8 cellular contexts compared by ENCODE assay signal in the genomic region with DNA sequence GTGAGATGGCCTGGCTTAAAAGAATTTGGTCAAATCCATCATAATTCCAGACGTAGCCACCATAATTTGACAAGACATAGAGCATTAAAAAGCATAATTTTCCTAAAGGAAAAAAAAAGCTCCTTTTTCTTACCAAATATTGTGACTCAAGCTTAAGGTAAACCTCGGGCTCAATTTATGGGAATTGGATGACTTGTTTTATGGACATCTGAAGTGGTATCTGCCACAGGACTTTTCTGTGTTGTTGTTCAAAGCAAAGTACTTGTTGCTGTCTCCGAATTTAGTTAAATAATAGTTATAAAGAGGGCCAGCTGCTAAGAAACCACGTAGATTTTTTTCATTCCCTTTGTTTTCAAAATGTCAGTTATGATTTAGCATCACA. TPM values are rescaled to one million over a fixed set of nuclear protein-coding genes. Genes with fewer than 3 reads are reported as not detected.
A peak's percentile ranks its signal among the peaks of the same experiment; 100 is the strongest.
DNase-seq lines count a peak whose midpoint lies in the region; ATAC-seq, FAIRE-seq and TF ChIP-seq lines count a peak whose summit lies in the region.

No MANE protein-coding gene starts in this region.

- peaks cover 12% of the 10 kb centered on the region for H3F3A ChIP-seq in MM.1S (ENCODE audit: insufficient read depth, low read length)

- no peak for TF ChIP-seq CTCF in CD8-positive, alpha-beta T cell (IDR thresholded peaks at IDR 0.05)
- TF ChIP-seq CTCF in MM.1S (IDR thresholded peaks at IDR 0.05; ENCODE audit: low read length) (no peak), H1 (IDR thresholded peaks at IDR 0.05; ENCODE audit: control extremely low read depth in 1 of 3, insufficient read depth in 1 of 3, low read depth in 1 of 3, low read length in 3 of 3) (no peak)

- H4K91ac ChIP-seq in H1 (replicated peaks; ENCODE audit: insufficient read length, low read length), result no peak overlapping the region
- H4K91ac ChIP-seq in neuronal stem cell (ENCODE audit: low read depth, low read length, poor library complexity), result no peak overlapping the region

- no peak overlapping the region for H3K23ac ChIP-seq in H1 (ENCODE audit: insufficient read length)
- H3K23ac ChIP-seq in neuronal stem cell (ENCODE audit: low read depth, low read length, poor library complexity), result no peak overlapping the region

- intact Hi-C loops in CD8-positive, alpha-beta T cell (cut with DNase I, micrococcal nuclease), result loop anchor here in 1 of 2 experiments (2.0 kb wide), 1 partner anchor 80 kb away; no protein-coding TSS in a partner anchor

- no peaks in the 10 kb centered on the region for H3K27me3 ChIP-seq in CD8-positive, alpha-beta T cell (ENCODE audit: insufficient read depth, low read length)
- H3K27me3 ChIP-seq in MM.1S (replicated peaks; ENCODE audit: insufficient read depth, low read length), result no peaks in the 10 kb centered on the region
- no peaks in the 10 kb centered on the region for H3K27me3 ChIP-seq in H1 (replicated peaks in 1 of 4; ENCODE audit: control insufficient read depth in 3 of 4, extremely low read depth in 1 of 4, insufficient read depth in 3 of 4, low read length in 3 of 4)
- no peaks in the 10 kb centered on the region for H3K27me3 ChIP-seq in neuronal stem cell (ENCODE audit: control insufficient read depth in 3 of 3, insufficient read depth in 3 of 3, low read depth in 1 of 3, low read length in 3 of 3)

- H2AK5ac ChIP-seq in H1 (ENCODE audit: low read depth, low read length) (no peak overlapping the region), neuronal stem cell (ENCODE audit: low read depth, low read length) (no peak overlapping the region)

- no peak overlapping the region for H2BK20ac ChIP-seq in H1 (ENCODE audit: low read length)

- H2BK15ac ChIP-seq in H1 (ENCODE audit: low read length), result no peak overlapping the region
- no peak overlapping the region for H2BK15ac ChIP-seq in neuronal stem cell (ENCODE audit: low read length)

- TF ChIP-seq POLR2A in H1 (IDR thresholded peaks at IDR 0.05; ENCODE audit: control extremely low read depth in 1 of 2, low read depth in 2 of 2, low read length in 2 of 2), result no peak

- peak overlapping the region; percentile 95 for H3K4me3 Mint-ChIP-seq in CD8-positive, alpha-beta T cell

- no peaks in the 10 kb centered on the region for H3K36me3 ChIP-seq in CD8-positive, alpha-beta T cell (ENCODE audit: insufficient read depth, low read length)
- H3K36me3 ChIP-seq in MM.1S (replicated peaks; ENCODE audit: insufficient read depth, low read length) (no peaks in the 10 kb centered on the region), H1 (ENCODE audit: control insufficient read depth in 2 of 4, insufficient read depth in 4 of 4, low read length in 3 of 4) (0 out of 8 replicates have a peak, but pooled peaks cover 0 to 4% (median 0%) of the 10 kb centered on the region in 4 experiments), neuronal stem cell (replicated peaks in 1 of 2; ENCODE audit: control insufficient read depth in 2 of 2, insufficient read depth in 2 of 2, low read length in 2 of 2) (peaks cover 0 to 8% of the 10 kb centered on the region in 2 donors)

- H3K18ac ChIP-seq in H1 (ENCODE audit: extremely low read depth, low read length) (no peak overlapping the region), neuronal stem cell (ENCODE audit: low read length) (no peak overlapping the region)

- 39% methylated on average over 4 of the region's 4 CpGs; no CpG with 5 or more reads in 1 of the 2 experiments for WGBS in H1 (ENCODE audit: extremely low coverage in 1 of 2, insufficient coverage in 1 of 2, insufficient read length in 1 of 2, insufficient replicate concordance in 2 of 2, low coverage in 1 of 2, low lambda C conversion rate in 2 of 2, missing lambda C conversion rate in 1 of 2), 2 experiments
- WGBS in neuronal stem cell (ENCODE audit: extremely low coverage in 2 of 2, insufficient read length in 2 of 2, insufficient replicate concordance in 1 of 2), 2 donors, result no CpG with 5 or more reads among the region's 4 CpGs

- POLR2A ChIA-PET in CD8-positive, alpha-beta T cell (lab: Charles Lee), result interaction anchor here (0.7 to 1.9 kb wide), 2 partner anchors 9 to 28 kb away, joined by 4 to 7 read pairs; no protein-coding TSS in a partner anchor
- POLR2A ChIA-PET in H1 (lab: Charles Lee; ENCODE audit: partially characterized antibody), result no interaction called here

- ATAC-seq in CD8-positive, alpha-beta T cell, result no peak
- no peak for ATAC-seq in GM19452 (IDR thresholded peaks at IDR 0.05; ENCODE audit: unreplicated experiment)

- peak overlapping the region; percentile 86 for H2AFZ ChIP-seq in MM.1S (ENCODE audit: low read length)
- H2AFZ ChIP-seq in H1 (ENCODE audit: low read length), result no peak overlapping the region
- peak overlapping the region; percentile 97 for H2AFZ ChIP-seq in neuronal stem cell (ENCODE audit: low read length)

- H3K9me2 ChIP-seq in MM.1S (replicated peaks; ENCODE audit: insufficient read depth, low read length), result no peaks in the 10 kb centered on the region

- H4K8ac ChIP-seq in H1 (ENCODE audit: extremely low read depth, insufficient read depth, low read length), result no peak overlapping the region
- H4K8ac ChIP-seq in neuronal stem cell (ENCODE audit: low read depth, low read length), result no peak overlapping the region

- H3K4me1 ChIP-seq in CD8-positive, alpha-beta T cell (ENCODE audit: insufficient read depth, low read length), result peaks cover 13% of the 10 kb centered on the region
- H3K4me1 ChIP-seq in MM.1S (ENCODE audit: low read length), result peaks cover 24% of the 10 kb centered on the region; the same call in 1 of the 2 replicates
- peaks cover 3 to 4% (median 3%) of the 10 kb centered on the region in 4 experiments; a peak in 3 of 7 replicates for H3K4me1 ChIP-seq in H1 (replicated peaks in 1 of 4; ENCODE audit: control insufficient read depth in 3 of 4, insufficient read depth in 4 of 4, low read length in 3 of 4)
- peaks cover 0 to 6% of the 10 kb centered on the region in 2 donors for H3K4me1 ChIP-seq in neuronal stem cell (ENCODE audit: control insufficient read depth in 2 of 2, insufficient read depth in 1 of 2, low read depth in 1 of 2, low read length in 2 of 2)

- H3K23me2 ChIP-seq in H1 (ENCODE audit: low read depth, low read length), result no peaks in the 10 kb centered on the region

- H3K4ac ChIP-seq in H1 (replicated peaks; ENCODE audit: insufficient read length, low read depth, low read length), result no peak overlapping the region
- no peak overlapping the region for H3K4ac ChIP-seq in neuronal stem cell (ENCODE audit: low read length)

- no peak for DNase-seq in CD8-positive, alpha-beta T cell
- DNase-seq in MM.1S (no peak), H1 (ENCODE audit: low read depth in 1 of 2, low spot score in 2 of 2) (no peak), neuronal stem cell (ENCODE audit: low spot score) (no peak), urothelium cell line (ENCODE audit: low spot score) (no peak), NCI-H748 treated with DMSO at 0.1 percent for 48 hours (lab: John Stamatoyannopoulos, UW) (no peak), HuH-7.5 (ENCODE audit: low spot score) (no peak)

- H2BK12ac ChIP-seq in H1 (ENCODE audit: low read depth, low read length) (no peak overlapping the region), neuronal stem cell (ENCODE audit: low read length) (no peak overlapping the region)

- no peak overlapping the region for H4K5ac ChIP-seq in H1 (ENCODE audit: insufficient read length, low read depth, low read length)

- no peak overlapping the region for H3K27ac Mint-ChIP-seq in CD8-positive, alpha-beta T cell

- no peak for TF ChIP-seq EP300 in H1 (IDR thresholded peaks at IDR 0.05; ENCODE audit: borderline replicate concordance in 1 of 2, low read depth in 2 of 2, low read length in 2 of 2)

- H3K56ac ChIP-seq in H1 (replicated peaks; ENCODE audit: insufficient read length, low read depth, low read length), result no peak overlapping the region

- peaks cover 2% of the 10 kb centered on the region for H3K27me3 Mint-ChIP-seq in CD8-positive, alpha-beta T cell (ENCODE audit: low read depth)

- H2BK5ac ChIP-seq in H1 (ENCODE audit: low read depth, low read length) (no peak overlapping the region), neuronal stem cell (ENCODE audit: low read length) (no peak overlapping the region)

- peak overlapping the region; percentile 80 for H3K4me2 ChIP-seq in MM.1S (ENCODE audit: low read depth, low read length)
- peak overlapping the region; percentile 75 to 84 for H3K4me2 ChIP-seq in H1 (ENCODE audit: insufficient read depth in 1 of 2, low read depth in 2 of 2, low read length in 2 of 2)
- no peak overlapping the region for H3K4me2 ChIP-seq in neuronal stem cell (ENCODE audit: insufficient read depth, low read length, poor library complexity, severe bottlenecking)

- CTCF ChIA-PET in CD8-positive, alpha-beta T cell (lab: Charles Lee), result no interaction called here
- CTCF ChIA-PET in H1 (lab: Charles Lee; ENCODE audit: partially characterized antibody), result interaction anchor here (1.0 to 2.0 kb wide), 4 partner anchors 8 to 362 kb away, joined by 3 to 4 read pairs (median 3); no protein-coding TSS in a partner anchor

- H4K20me1 ChIP-seq in MM.1S (ENCODE audit: insufficient read depth, low read length) (no peaks in the 10 kb centered on the region), H1 (replicated peaks in 1 of 2; ENCODE audit: control insufficient read depth in 1 of 2, insufficient read depth in 2 of 2, low read length in 2 of 2) (peaks cover 10 to 14% of the 10 kb centered on the region in 2 experiments)

- peaks cover 35% of the 10 kb centered on the region for H3K4me1 Mint-ChIP-seq in CD8-positive, alpha-beta T cell (ENCODE audit: low read depth)

- FAIRE-seq in H1 (lab: Jason Lieb, UNC), result no peak
- no peak for FAIRE-seq in urothelium cell line (lab: Jason Lieb, UNC)

- no peaks in the 10 kb centered on the region for H3K9me3 ChIP-seq in CD8-positive, alpha-beta T cell (ENCODE audit: low read length)
- H3K9me3 ChIP-seq in MM.1S (replicated peaks; ENCODE audit: insufficient read depth, low read length), result no peaks in the 10 kb centered on the region
- H3K9me3 ChIP-seq in H1 (ENCODE audit: insufficient read depth in 2 of 2, low read depth in 1 of 2, low read length in 1 of 2), result no peaks in the 10 kb centered on the region
- H3K9me3 ChIP-seq in neuronal stem cell (replicated peaks in 1 of 2; ENCODE audit: control insufficient read depth in 2 of 2, insufficient read depth in 1 of 2, low read depth in 1 of 2, low read length in 2 of 2), result no peaks in the 10 kb centered on the region

- H3K79me1 ChIP-seq in H1 (ENCODE audit: low read depth, low read length) (peaks cover 9% of the 10 kb centered on the region; the same call in 1 of the 2 replicates), neuronal stem cell (ENCODE audit: low read depth, low read length) (peaks cover 3% of the 10 kb centered on the region)

- H3K27ac ChIP-seq in CD8-positive, alpha-beta T cell (ENCODE audit: low read depth, low read length), result no peak overlapping the region
- H3K27ac ChIP-seq in MM.1S (ENCODE audit: low read length) (no peak overlapping the region), H1 (ENCODE audit: low read depth, low read length) (no peak overlapping the region), neuronal stem cell (replicated peaks; ENCODE audit: low read length) (no peak overlapping the region)

- peaks cover 39% of the 10 kb centered on the region for H3K79me2 ChIP-seq in MM.1S (ENCODE audit: low read length)
- peaks cover 3 to 52% of the 10 kb centered on the region in 2 experiments; a peak in 3 of 4 replicates for H3K79me2 ChIP-seq in H1 (ENCODE audit: control insufficient read depth in 1 of 2, insufficient read depth in 2 of 2, low read length in 2 of 2)

- H3K36me3 Mint-ChIP-seq in CD8-positive, alpha-beta T cell, result peaks cover 5% of the 10 kb centered on the region

- H2BK120ac ChIP-seq in H1 (replicated peaks; ENCODE audit: low read depth, low read length) (no peak overlapping the region), neuronal stem cell (ENCODE audit: low read depth, low read length) (no peak overlapping the region)

- H3K14ac ChIP-seq in H1 (ENCODE audit: insufficient read length) (no peak overlapping the region), neuronal stem cell (ENCODE audit: low read length) (no peak overlapping the region)

- H3K9ac ChIP-seq in MM.1S (ENCODE audit: low read length) (peak overlapping the region; percentile 49; the same call in 1 of the 2 replicates), H1 (replicated peaks in 1 of 4; ENCODE audit: extremely low read depth in 1 of 4, low read depth in 3 of 4, low read length in 3 of 4) (peak overlapping the region; percentile 35 to 71 (median 56); a peak in 6 of 7 replicates), neuronal stem cell (ENCODE audit: low read depth, low read length, poor library complexity) (no peak overlapping the region)

- H3K9me3 Mint-ChIP-seq in CD8-positive, alpha-beta T cell, result no peaks in the 10 kb centered on the region

- no peak for TF ChIP-seq RAD21 in H1 (IDR thresholded peaks at IDR 0.05 in 1 of 2, conservative IDR thresholded peaks at IDR 0.05 in 1 of 2; ENCODE audit: low read depth in 2 of 2, low read length in 2 of 2)

- peak overlapping the region; percentile 69 for H3K4me3 ChIP-seq in CD8-positive, alpha-beta T cell (ENCODE audit: low read depth, low read length)
- H3K4me3 ChIP-seq in MM.1S (ENCODE audit: low read length), result peak overlapping the region; percentile 86
- H3K4me3 ChIP-seq in H1 (ENCODE audit: extremely low read depth in 1 of 4, insufficient read depth in 2 of 4, low read depth in 3 of 4, low read length in 4 of 4), result peak overlapping the region; percentile 81 to 97 (median 88)
- peak overlapping the region; percentile 82 to 95 for H3K4me3 ChIP-seq in neuronal stem cell (ENCODE audit: low read length in 2 of 2)

RNA-seq across cellular contexts. Expression of a gene that starts 1.1 kb away (rescaled TPM):
- under 1 TPM; 0.67 to 0.81 TPM for total RNA-seq in CD8-positive, alpha-beta T cell
- total RNA-seq in H1 (2021; fragmentation: NEBNext Ultra II Directional; extraction: Animal tissue kit (Norgen Biotek cat#: 25700)), result 120 and 128 TPM in 2 replicates
- 31.1 and 37.8 TPM in 2 replicates for polyA plus RNA-seq in H1 (2011; rRNA removed)
- 36.1 TPM for polyA plus RNA-seq in H1 (2011; cell fraction: cytosol; rRNA removed)
- polyA plus RNA-seq in H1 (2011; cell fraction: nucleus; rRNA removed), result 25.1 TPM
- polyA plus RNA-seq in H1 (2012, experiment 1 of 2), result 38.9 to 72.5 TPM (median 40.5 TPM) in 4 replicates
- 14.1 TPM for polyA plus RNA-seq in H1 (2012, experiment 2 of 2)
- polyA plus RNA-seq in H1 (2013, experiment 1 of 2), result 65.8 TPM
- 82.6 TPM for polyA plus RNA-seq in H1 (2013, experiment 2 of 2)
- 61.1 and 88.5 TPM in 2 replicates for polyA minus RNA-seq in H1 (2011; rRNA and poly(A)+ RNA removed)
- 51.2 TPM for polyA minus RNA-seq in H1 (2011; cell fraction: cytosol; rRNA and poly(A)+ RNA removed)
- polyA minus RNA-seq in H1 (2011; cell fraction: nucleus; rRNA and poly(A)+ RNA removed), result 52.0 TPM
- polyA plus RNA-seq in neuronal stem cell (2013, experiment 1 of 2), result 78.4 TPM
- polyA plus RNA-seq in neuronal stem cell (2013, experiment 2 of 2), result 81.9 TPM

Comparison
In these comparisons a context has a peak if more than half of its experiments do, and no peak if none do; other contexts are left out.
1. RNA of a gene that starts 1.1 kb away (total RNA-seq): 120 to 128 TPM in H1; 0.67 to 0.81 TPM in CD8-positive, alpha-beta T cell; every median in the first group is over 10 times any median in the second.
2. Peak in every context shown above with its lines, with median percentiles within 50 percentile points of each other: H3K4me3 ChIP-seq.